Comparison of ENCODE assay signal across 1 cellular context in the genomic region with DNA sequence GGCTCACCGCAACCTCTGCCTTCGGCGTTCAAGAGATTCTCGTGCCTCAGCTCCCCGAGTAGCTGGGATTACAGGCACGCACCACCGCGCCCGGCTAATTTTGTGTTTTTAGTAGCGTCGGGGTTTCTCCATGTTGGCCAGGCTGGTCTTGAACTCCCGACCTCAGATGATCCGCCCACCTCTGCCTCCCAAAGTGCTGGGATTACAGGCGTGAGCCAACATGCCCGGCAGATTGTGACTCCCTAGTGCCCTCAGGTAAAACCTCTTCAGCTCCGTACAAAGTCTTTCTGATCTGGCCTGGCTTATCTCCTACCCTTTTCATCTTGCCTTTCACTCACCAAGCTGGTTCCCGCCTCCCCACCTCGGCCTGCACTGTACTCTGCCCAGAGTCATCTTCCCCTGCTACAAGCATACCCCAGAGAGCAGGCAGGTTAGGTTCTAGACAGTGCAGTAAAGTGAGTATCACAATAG.
A peak's percentile ranks its signal among the peaks of the same experiment; 100 is the strongest.
TF ChIP-seq lines count a peak whose summit lies in the region.

No MANE protein-coding gene starts in this region.

TF ChIP-seq in HepG2, 621 proteins besides CTCF, POLR2A, EP300 and RAD21 (continued from another document and continues in another):
- TF ChIP-seq, protein P1, sequence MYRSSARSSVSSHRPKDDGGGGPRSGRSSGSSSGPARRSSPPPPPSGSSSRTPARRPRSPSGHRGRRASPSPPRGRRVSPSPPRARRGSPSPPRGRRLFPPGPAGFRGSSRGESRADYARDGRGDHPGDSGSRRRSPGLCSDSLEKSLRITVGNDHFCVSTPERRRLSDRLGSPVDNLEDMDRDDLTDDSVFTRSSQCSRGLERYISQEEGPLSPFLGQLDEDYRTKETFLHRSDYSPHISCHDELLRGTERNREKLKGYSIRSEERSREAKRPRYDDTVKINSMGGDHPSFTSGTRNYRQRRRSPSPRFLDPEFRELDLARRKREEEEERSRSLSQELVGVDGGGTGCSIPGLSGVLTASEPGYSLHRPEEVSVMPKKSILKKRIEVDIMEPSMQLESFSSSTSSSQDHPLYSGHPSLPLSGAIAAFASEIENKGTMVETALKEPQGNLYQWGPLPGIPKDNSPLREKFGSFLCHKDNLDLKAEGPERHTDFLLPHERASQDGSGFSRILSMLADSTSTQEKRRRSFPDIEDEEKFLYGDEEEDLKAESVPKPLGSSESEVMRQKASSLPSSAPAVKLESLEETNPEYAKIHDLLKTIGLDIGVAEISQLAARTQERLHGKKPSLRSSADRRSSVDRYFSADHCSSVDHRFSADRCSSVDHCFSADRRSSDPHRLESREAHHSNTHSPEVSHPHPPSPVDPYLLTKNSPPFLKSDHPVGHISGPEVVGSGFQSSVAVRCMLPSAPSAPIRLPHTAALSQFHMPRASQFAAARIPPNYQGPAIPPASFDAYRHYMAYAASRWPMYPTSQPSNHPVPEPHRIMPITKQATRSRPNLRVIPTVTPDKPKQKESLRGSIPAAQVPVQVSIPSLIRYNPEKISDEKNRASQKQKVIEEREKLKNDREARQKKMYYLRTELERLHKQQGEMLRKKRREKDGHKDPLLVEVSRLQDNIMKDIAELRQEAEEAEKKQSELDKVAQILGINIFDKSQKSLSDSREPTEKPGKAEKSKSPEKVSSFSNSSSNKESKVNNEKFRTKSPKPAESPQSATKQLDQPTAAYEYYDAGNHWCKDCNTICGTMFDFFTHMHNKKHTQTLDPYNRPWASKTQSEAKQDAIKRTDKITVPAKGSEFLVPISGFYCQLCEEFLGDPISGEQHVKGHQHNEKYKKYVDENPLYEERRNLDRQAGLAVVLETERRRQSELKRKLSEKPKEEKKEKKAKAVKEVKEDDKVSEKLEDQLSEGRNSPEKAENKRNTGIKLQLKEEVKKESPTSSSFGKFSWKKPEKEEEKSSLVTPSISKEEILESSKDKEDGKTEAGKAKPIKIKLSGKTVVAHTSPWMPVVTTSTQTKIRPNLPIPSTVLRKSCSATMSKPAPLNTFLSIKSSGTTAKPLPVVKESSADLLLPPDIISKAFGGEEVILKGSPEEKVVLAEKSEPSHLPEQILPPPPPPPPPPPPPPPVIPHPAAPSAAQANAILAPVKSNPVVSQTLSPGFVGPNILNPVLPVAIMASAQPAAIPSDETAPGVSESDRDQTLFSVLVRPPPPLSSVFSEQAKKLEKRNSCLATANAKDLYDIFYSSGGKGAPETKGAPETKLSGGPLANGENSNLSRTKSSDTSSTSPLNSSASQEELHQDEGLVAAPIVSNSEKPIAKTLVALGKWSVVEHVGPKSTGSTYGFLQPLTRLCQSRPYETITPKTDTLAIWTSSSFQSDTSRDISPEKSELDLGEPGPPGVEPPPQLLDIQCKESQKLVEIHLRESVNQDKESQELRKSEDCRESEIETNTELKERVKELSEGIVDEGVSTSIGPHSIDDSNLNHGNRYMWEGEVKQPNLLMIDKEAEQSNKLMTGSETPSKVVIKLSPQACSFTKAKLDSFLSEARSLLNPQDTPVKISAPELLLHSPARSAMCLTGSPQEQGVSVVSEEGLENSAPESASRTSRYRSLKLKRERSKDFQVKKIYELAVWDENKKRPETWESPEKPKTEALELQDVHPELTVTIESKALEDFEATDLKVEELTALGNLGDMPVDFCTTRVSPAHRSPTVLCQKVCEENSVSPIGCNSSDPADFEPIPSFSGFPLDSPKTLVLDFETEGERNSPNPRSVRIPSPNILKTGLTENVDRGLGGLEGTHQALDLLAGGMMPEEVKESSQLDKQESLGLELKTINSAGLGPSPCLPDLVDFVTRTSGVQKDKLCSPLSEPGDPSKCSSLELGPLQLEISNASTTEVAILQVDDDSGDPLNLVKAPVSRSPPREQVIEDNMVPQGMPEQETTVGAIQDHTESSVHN (CRISPR knock-in tag; IDR thresholded peaks at IDR 0.05): no peak
- TF ChIP-seq ZNF34 (CRISPR knock-in tag; IDR thresholded peaks at IDR 0.05; ENCODE audit: borderline replicate concordance) (no peak), SKI (IDR thresholded peaks at IDR 0.05; ENCODE audit: partially characterized antibody) (no peak), SIN3B (IDR thresholded peaks at IDR 0.05; ENCODE audit: low read length) (no peak), ZNF33B (CRISPR knock-in tag; IDR thresholded peaks at IDR 0.05) (no peak), ZBTB1 (CRISPR knock-in tag; IDR thresholded peaks at IDR 0.05; ENCODE audit: borderline replicate concordance) (no peak), ZSCAN20 (CRISPR knock-in tag; IDR thresholded peaks at IDR 0.05; ENCODE audit: borderline replicate concordance) (no peak), GATAD2A (CRISPR knock-in tag; IDR thresholded peaks at IDR 0.05) (no peak), ZNF224 (CRISPR knock-in tag; IDR thresholded peaks at IDR 0.05) (0 out of 2 replicates have a peak, but pooled peaks have one; percentile 33), TBL1XR1 (IDR thresholded peaks at IDR 0.05; ENCODE audit: borderline replicate concordance, low read length, partially characterized antibody) (no peak), ARID2 (CRISPR knock-in tag; IDR thresholded peaks at IDR 0.05; ENCODE audit: borderline replicate concordance) (no peak), ATF7-NPFF (CRISPR knock-in tag; IDR thresholded peaks at IDR 0.05; ENCODE audit: low read depth) (no peak), ZC3H13 (CRISPR knock-in tag; IDR thresholded peaks at IDR 0.05) (no peak), POLR2AphosphoS2 (IDR thresholded peaks at IDR 0.05; ENCODE audit: low read depth, low read length) (no peak), HOXA3 (CRISPR knock-in tag; IDR thresholded peaks at IDR 0.05) (peak; percentile 59; the same call in 1 of the 2 replicates), THYN1 (CRISPR knock-in tag; IDR thresholded peaks at IDR 0.05; ENCODE audit: borderline replicate concordance, low read depth) (no peak), ASH2L (IDR thresholded peaks at IDR 0.05; ENCODE audit: insufficient read length, low read depth, low read length) (peak; percentile 51), SNAI1 (CRISPR knock-in tag; IDR thresholded peaks at IDR 0.05; ENCODE audit: borderline replicate concordance) (no peak), HOXA9 (CRISPR knock-in tag; IDR thresholded peaks at IDR 0.05; ENCODE audit: borderline replicate concordance) (no peak), HOXD1 (CRISPR knock-in tag; IDR thresholded peaks at IDR 0.05) (no peak), ZNF180 (CRISPR knock-in tag; IDR thresholded peaks at IDR 0.05; ENCODE audit: borderline replicate concordance, low read depth) (no peak), SMARCC2 (IDR thresholded peaks at IDR 0.05) (no peak), TAF1 (CRISPR knock-in tag; IDR thresholded peaks at IDR 0.05) (no peak), ZBTB7A (CRISPR knock-in tag; IDR thresholded peaks at IDR 0.05) (no peak), KDM5B (CRISPR knock-in tag; IDR thresholded peaks at IDR 0.05; ENCODE audit: borderline replicate concordance) (no peak), CBX5 (CRISPR knock-in tag; IDR thresholded peaks at IDR 0.05; ENCODE audit: borderline replicate concordance) (no peak), XBP1 (CRISPR knock-in tag; IDR thresholded peaks at IDR 0.05) (no peak), TSC22D2 (CRISPR knock-in tag; IDR thresholded peaks at IDR 0.05; ENCODE audit: borderline replicate concordance) (no peak), ZNF788 (CRISPR knock-in tag; IDR thresholded peaks at IDR 0.05; ENCODE audit: borderline replicate concordance) (peak; percentile 21; the same call in 1 of the 2 replicates)
- TF ChIP-seq, protein P2, sequence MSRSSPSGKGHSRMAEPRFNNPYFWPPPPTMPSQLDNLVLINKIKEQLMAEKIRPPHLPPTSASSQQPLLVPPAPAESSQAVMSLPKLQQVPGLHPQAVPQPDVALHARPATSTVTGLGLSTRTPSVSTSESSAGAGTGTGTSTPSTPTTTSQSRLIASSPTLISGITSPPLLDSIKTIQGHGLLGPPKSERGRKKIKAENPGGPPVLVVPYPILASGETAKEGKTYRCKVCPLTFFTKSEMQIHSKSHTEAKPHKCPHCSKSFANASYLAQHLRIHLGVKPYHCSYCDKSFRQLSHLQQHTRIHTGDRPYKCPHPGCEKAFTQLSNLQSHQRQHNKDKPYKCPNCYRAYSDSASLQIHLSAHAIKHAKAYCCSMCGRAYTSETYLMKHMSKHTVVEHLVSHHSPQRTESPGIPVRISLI (CRISPR knock-in tag; IDR thresholded peaks at IDR 0.05; ENCODE audit: borderline replicate concordance): no peak; the same call in 1 of the 2 replicates
- TF ChIP-seq, protein P3, sequence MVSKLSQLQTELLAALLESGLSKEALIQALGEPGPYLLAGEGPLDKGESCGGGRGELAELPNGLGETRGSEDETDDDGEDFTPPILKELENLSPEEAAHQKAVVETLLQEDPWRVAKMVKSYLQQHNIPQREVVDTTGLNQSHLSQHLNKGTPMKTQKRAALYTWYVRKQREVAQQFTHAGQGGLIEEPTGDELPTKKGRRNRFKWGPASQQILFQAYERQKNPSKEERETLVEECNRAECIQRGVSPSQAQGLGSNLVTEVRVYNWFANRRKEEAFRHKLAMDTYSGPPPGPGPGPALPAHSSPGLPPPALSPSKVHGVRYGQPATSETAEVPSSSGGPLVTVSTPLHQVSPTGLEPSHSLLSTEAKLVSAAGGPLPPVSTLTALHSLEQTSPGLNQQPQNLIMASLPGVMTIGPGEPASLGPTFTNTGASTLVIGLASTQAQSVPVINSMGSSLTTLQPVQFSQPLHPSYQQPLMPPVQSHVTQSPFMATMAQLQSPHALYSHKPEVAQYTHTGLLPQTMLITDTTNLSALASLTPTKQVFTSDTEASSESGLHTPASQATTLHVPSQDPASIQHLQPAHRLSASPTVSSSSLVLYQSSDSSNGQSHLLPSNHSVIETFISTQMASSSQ (IDR thresholded peaks at IDR 0.05; ENCODE audit: low read depth): no peak
- TF ChIP-seq, protein P3 (CRISPR knock-in tag; IDR thresholded peaks at IDR 0.05; ENCODE audit: borderline replicate concordance): peak; percentile 49; the same call in 1 of the 2 replicates
- TF ChIP-seq, protein P4, sequence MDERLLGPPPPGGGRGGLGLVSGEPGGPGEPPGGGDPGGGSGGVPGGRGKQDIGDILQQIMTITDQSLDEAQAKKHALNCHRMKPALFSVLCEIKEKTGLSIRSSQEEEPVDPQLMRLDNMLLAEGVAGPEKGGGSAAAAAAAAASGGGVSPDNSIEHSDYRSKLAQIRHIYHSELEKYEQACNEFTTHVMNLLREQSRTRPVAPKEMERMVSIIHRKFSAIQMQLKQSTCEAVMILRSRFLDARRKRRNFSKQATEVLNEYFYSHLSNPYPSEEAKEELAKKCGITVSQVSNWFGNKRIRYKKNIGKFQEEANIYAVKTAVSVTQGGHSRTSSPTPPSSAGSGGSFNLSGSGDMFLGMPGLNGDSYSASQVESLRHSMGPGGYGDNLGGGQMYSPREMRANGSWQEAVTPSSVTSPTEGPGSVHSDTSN (CRISPR knock-in tag; IDR thresholded peaks at IDR 0.05): peak; percentile 67
- TF ChIP-seq, protein P5, sequence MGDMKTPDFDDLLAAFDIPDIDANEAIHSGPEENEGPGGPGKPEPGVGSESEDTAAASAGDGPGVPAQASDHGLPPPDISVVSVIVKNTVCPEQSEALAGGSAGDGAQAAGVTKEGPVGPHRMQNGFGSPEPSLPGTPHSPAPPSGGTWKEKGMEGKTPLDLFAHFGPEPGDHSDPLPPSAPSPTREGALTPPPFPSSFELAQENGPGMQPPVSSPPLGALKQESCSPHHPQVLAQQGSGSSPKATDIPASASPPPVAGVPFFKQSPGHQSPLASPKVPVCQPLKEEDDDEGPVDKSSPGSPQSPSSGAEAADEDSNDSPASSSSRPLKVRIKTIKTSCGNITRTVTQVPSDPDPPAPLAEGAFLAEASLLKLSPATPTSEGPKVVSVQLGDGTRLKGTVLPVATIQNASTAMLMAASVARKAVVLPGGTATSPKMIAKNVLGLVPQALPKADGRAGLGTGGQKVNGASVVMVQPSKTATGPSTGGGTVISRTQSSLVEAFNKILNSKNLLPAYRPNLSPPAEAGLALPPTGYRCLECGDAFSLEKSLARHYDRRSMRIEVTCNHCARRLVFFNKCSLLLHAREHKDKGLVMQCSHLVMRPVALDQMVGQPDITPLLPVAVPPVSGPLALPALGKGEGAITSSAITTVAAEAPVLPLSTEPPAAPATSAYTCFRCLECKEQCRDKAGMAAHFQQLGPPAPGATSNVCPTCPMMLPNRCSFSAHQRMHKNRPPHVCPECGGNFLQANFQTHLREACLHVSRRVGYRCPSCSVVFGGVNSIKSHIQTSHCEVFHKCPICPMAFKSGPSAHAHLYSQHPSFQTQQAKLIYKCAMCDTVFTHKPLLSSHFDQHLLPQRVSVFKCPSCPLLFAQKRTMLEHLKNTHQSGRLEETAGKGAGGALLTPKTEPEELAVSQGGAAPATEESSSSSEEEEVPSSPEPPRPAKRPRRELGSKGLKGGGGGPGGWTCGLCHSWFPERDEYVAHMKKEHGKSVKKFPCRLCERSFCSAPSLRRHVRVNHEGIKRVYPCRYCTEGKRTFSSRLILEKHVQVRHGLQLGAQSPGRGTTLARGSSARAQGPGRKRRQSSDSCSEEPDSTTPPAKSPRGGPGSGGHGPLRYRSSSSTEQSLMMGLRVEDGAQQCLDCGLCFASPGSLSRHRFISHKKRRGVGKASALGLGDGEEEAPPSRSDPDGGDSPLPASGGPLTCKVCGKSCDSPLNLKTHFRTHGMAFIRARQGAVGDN (CRISPR knock-in tag; IDR thresholded peaks at IDR 0.05): peak; percentile 62
- TF ChIP-seq, protein P6, sequence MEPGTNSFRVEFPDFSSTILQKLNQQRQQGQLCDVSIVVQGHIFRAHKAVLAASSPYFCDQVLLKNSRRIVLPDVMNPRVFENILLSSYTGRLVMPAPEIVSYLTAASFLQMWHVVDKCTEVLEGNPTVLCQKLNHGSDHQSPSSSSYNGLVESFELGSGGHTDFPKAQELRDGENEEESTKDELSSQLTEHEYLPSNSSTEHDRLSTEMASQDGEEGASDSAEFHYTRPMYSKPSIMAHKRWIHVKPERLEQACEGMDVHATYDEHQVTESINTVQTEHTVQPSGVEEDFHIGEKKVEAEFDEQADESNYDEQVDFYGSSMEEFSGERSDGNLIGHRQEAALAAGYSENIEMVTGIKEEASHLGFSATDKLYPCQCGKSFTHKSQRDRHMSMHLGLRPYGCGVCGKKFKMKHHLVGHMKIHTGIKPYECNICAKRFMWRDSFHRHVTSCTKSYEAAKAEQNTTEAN (CRISPR knock-in tag; conservative IDR thresholded peaks at IDR 0.05): no peak
- TF ChIP-seq, protein P7, sequence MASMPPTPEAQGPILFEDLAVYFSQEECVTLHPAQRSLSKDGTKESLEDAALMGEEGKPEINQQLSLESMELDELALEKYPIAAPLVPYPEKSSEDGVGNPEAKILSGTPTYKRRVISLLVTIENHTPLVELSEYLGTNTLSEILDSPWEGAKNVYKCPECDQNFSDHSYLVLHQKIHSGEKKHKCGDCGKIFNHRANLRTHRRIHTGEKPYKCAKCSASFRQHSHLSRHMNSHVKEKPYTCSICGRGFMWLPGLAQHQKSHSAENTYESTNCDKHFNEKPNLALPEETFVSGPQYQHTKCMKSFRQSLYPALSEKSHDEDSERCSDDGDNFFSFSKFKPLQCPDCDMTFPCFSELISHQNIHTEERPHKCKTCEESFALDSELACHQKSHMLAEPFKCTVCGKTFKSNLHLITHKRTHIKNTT (CRISPR knock-in tag; IDR thresholded peaks at IDR 0.05): no peak
